Comparison of ENCODE assay signal across 25 cellular contexts in genomic region chr13:96198038-96198437, GRCh38.
"Had no signal": no experiment of that assay in that cellular context is flagged by ENCODE, and none has a peak within 500 bp of the region (broad histone marks: within the 10 kb centered on the region; RNA-seq: fewer than 3 reads in every experiment).

No MANE protein-coding gene starts in this region.

- H3K4me1 Mint-ChIP-seq: endodermal cell had no signal

- H3K27me3 Mint-ChIP-seq: effector memory CD8-positive, alpha-beta T cell had no signal

- H3K36me3 ChIP-seq: colonic mucosa, esophagus muscularis mucosa, esophagus squamous epithelium, gastrocnemius medialis, gastroesophageal sphincter, heart left ventricle, heart right ventricle had no signal

- DNase-seq: colonic mucosa; cortex of kidney; dermis blood vessel endothelial cell; dorsolateral prefrontal cortex; effector CD4-positive, alpha-beta T cell; effector CD8-positive, alpha-beta T cell; effector memory CD4-positive, alpha-beta T cell; effector memory CD8-positive, alpha-beta T cell; endodermal cell; erythroblast; esophagus squamous epithelium; foreskin fibroblast; foreskin keratinocyte; foreskin melanocyte; gastrocnemius medialis; glutamatergic neuron; head of caudate nucleus; heart left ventricle; heart right ventricle had no signal

- H3K27ac Mint-ChIP-seq: dendritic cell treated with granulocyte-macrophage colony-stimulating factor and Interleukin-4, amounts not matched to agents 40 ng/mL and 50 ng/mL, for 4 days; effector memory CD8-positive, alpha-beta T cell; endodermal cell had no signal

- H3K27ac ChIP-seq: colonic mucosa, coronary artery, dorsolateral prefrontal cortex, epithelial cell of prostate, esophagus muscularis mucosa, esophagus squamous epithelium, foreskin keratinocyte, gastrocnemius medialis, gastroesophageal sphincter, heart left ventricle, heart right ventricle had no signal

- H3K4me1 ChIP-seq: colonic mucosa, esophagus muscularis mucosa, esophagus squamous epithelium, foreskin keratinocyte, gastrocnemius medialis, gastroesophageal sphincter, heart left ventricle, heart right ventricle had no signal

- H3K9me3 ChIP-seq: colonic mucosa, esophagus muscularis mucosa, esophagus squamous epithelium, gastrocnemius medialis, gastroesophageal sphincter, heart left ventricle, heart right ventricle had no signal

- H3K4me3 ChIP-seq: colonic mucosa, coronary artery, dorsolateral prefrontal cortex, esophagus muscularis mucosa, esophagus squamous epithelium, gastrocnemius medialis, gastroesophageal sphincter, heart left ventricle, heart right ventricle had no signal

- H3K9me3 Mint-ChIP-seq: dendritic cell treated with granulocyte-macrophage colony-stimulating factor and Interleukin-4, amounts not matched to agents 40 ng/mL and 50 ng/mL, for 4 days had no signal

- H3K4me3 Mint-ChIP-seq: dendritic cell treated with granulocyte-macrophage colony-stimulating factor and Interleukin-4, amounts not matched to agents 40 ng/mL and 50 ng/mL, for 4 days; effector memory CD8-positive, alpha-beta T cell; endodermal cell had no signal

- ATAC-seq: effector memory CD8-positive, alpha-beta T cell; esophagus mucosa; foreskin keratinocyte; gastrocnemius medialis; gastroesophageal sphincter; heart left ventricle; heart right ventricle had no signal
